Comparison of ENCODE assay signal across 16 cellular contexts in the genomic region with DNA sequence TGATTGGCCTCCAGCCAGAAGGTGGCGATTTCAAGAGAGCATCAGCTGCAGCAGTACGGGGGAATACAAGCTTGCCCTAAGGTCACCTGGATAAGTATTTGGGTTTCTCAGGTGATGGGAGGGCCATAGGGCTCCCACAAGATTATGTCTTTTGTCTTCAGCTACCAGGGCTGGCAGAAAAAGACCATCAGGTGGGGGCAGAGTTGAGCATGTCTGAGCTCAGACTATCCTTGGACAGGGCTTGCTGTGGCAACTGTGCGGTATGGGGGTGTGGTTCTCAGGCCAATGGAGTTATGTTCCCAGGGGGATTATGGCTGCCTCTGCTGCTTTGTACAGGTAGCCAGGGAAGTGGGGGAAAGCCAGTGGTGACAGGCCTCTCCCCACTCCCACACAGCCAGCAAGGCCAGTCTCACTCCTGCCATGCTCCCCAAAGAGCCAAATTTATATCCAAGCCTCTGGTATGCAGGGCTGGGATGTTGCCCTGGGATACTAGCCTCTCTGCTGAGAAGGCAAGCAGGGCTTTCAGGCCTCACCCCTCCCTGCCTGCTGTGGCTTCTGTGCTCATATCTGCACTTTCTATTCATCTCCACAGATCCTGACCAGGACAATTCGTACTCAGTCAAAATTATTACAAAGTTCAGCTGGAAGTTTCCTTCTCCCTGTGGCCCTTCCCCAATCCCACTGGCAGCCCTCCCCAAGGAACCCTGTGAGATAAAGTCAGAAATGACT. TPM values are rescaled to one million over a fixed set of nuclear protein-coding genes. Genes with fewer than 3 reads are reported as not detected.
A peak's percentile ranks its signal among the peaks of the same experiment; 100 is the strongest.
DNase-seq lines count a peak whose midpoint lies in the region; ATAC-seq and TF ChIP-seq lines count a peak whose summit lies in the region.
"Had no signal": no experiment of that assay in that cellular context is flagged by ENCODE, and none has a peak within 500 bp of the region (broad histone marks: within the 10 kb centered on the region; RNA-seq: fewer than 3 reads in every experiment).

No MANE protein-coding gene starts in this region.

- intact Hi-C loops in activated CD4-positive, alpha-beta T cell treated with anti-CD3 and anti-CD28 coated beads for 36 hours (cut with DNase I, micrococcal nuclease) = loop anchor here (2.0 to 5.0 kb wide), 4 partner anchors 27 to 414 kb away; partner anchors contain the start of genes CASQ1 (in 1 of the 2) and CD84 (in 1 of the 2)
- intact Hi-C loops in naive thymus-derived CD4-positive, alpha-beta T cell (cut with micrococcal nuclease) = loop anchor here (5.0 to 10.0 kb wide), 2 partner anchors 501 to 509 kb away; partner anchors contain the start of gene IGSF8 (in 1 of the 2)

- CTCF ChIA-PET in activated CD4-positive, alpha-beta T cell treated with anti-CD3 and anti-CD28 coated beads for 36 hours (lab: Charles Lee) = interaction anchor here (0.6 to 6.8 kb wide), 32 partner anchors 14 to 254 kb away, joined by 3 to 150 read pairs (median 5); partner anchors contain the start of genes CD84 and SLAMF1
- CTCF ChIA-PET in naive thymus-derived CD4-positive, alpha-beta T cell (lab: Charles Lee) = interaction anchor here (0.6 to 7.6 kb wide), 31 partner anchors 8 to 184 kb away, joined by 3 to 71 read pairs (median 4); partner anchors contain the start of gene SLAMF1

- H3K27me3 Mint-ChIP-seq in activated CD4-positive, alpha-beta T cell treated with anti-CD3 and anti-CD28 coated beads for 36 hours = no peaks in the 10 kb centered on the region
- H3K27me3 Mint-ChIP-seq in naive thymus-derived CD4-positive, alpha-beta T cell = no peaks in the 10 kb centered on the region

- H3K9me3 ChIP-seq in HUES6 (ENCODE audit: control insufficient read depth, insufficient read depth, low read depth, low read length) (peaks cover 20% of the 10 kb centered on the region; the same call in 1 of the 2 replicates), WERI-Rb-1 (ENCODE audit: severe bottlenecking) (peaks cover 3% of the 10 kb centered on the region)
- no peaks in the 10 kb centered on the region for H3K9me3 ChIP-seq in naive thymus-derived CD4-positive, alpha-beta T cell (ENCODE audit: control insufficient read depth in 2 of 3, low read length in 3 of 3)

- peaks cover 59% of the 10 kb centered on the region for H3K36me3 Mint-ChIP-seq in activated CD4-positive, alpha-beta T cell treated with anti-CD3 and anti-CD28 coated beads for 36 hours (ENCODE audit: low read depth)
- peaks cover 47 to 52% of the 10 kb centered on the region in 2 donors for H3K36me3 Mint-ChIP-seq in activated naive CD4-positive, alpha-beta T cell treated with anti-CD3 and anti-CD28 coated beads, Interleukin-2, amount 50 U/mL, for 72 hours
- peaks cover 18 to 65% (median 36%) of the 10 kb centered on the region in 5 donors for H3K36me3 Mint-ChIP-seq in naive thymus-derived CD4-positive, alpha-beta T cell

- H3K36me3 ChIP-seq in HUES6 (ENCODE audit: control insufficient read depth, insufficient read depth, low read length) = no peaks in the 10 kb centered on the region
- peaks cover 5 to 30% (median 13%) of the 10 kb centered on the region in 3 experiments for H3K36me3 ChIP-seq in naive thymus-derived CD4-positive, alpha-beta T cell (ENCODE audit: control insufficient read depth in 2 of 3, insufficient read depth in 3 of 3, low read length in 3 of 3)
- no peaks in the 10 kb centered on the region for H3K36me3 ChIP-seq in WERI-Rb-1
- H3K36me3 ChIP-seq: ascending aorta had no signal

- no peak overlapping the region for H3K9ac ChIP-seq in HUES6 (ENCODE audit: low read length)

- POLR2A ChIA-PET in activated CD4-positive, alpha-beta T cell treated with anti-CD3 and anti-CD28 coated beads for 36 hours (lab: Charles Lee) = interaction anchor here (0.6 to 0.8 kb wide), 2 partner anchors 34 to 66 kb away, joined by 3 read pairs; no protein-coding TSS in a partner anchor
- POLR2A ChIA-PET in naive thymus-derived CD4-positive, alpha-beta T cell (lab: Charles Lee) = interaction anchor here (0.7 to 2.5 kb wide), 9 partner anchors 13 to 314 kb away, joined by 3 to 17 read pairs (median 4); no protein-coding TSS in a partner anchor

- peaks cover 16% of the 10 kb centered on the region; the same call in 1 of the 2 replicates for H3K4me1 ChIP-seq in HUES6 (ENCODE audit: control insufficient read depth, insufficient read depth, low read length)
- peaks cover 6 to 15% of the 10 kb centered on the region in 2 donors for H3K4me1 ChIP-seq in naive thymus-derived CD4-positive, alpha-beta T cell (ENCODE audit: control insufficient read depth in 2 of 2, insufficient read depth in 2 of 2, low read length in 2 of 2)
- H3K4me1 ChIP-seq: ascending aorta had no signal

- no peak for ATAC-seq in activated CD4-positive, alpha-beta T cell treated with anti-CD3 and anti-CD28 coated beads for 36 hours
- peak in 1 of 2 donors; percentile 26 for ATAC-seq in activated naive CD4-positive, alpha-beta T cell treated with anti-CD3 and anti-CD28 coated beads, Interleukin-2, amount 50 U/mL, for 72 hours
- ATAC-seq in naive thymus-derived CD4-positive, alpha-beta T cell = no peak
- ATAC-seq in GM21717 (IDR thresholded peaks at IDR 0.05; ENCODE audit: unreplicated experiment) = no peak

- H3K27ac ChIP-seq in HUES6 (ENCODE audit: low read depth, low read length) = peak overlapping the region; percentile 68; the same call in 1 of the 2 replicates
- no peak overlapping the region for H3K27ac ChIP-seq in naive thymus-derived CD4-positive, alpha-beta T cell (ENCODE audit: low read depth, low read length)
- H3K27ac ChIP-seq in WERI-Rb-1 = no peak overlapping the region
- H3K27ac ChIP-seq: ascending aorta had no signal

- H3K9me3 Mint-ChIP-seq in activated CD4-positive, alpha-beta T cell treated with anti-CD3 and anti-CD28 coated beads for 36 hours (ENCODE audit: low read depth) = peaks cover 24% of the 10 kb centered on the region
- peaks cover 27 to 28% of the 10 kb centered on the region in 2 donors for H3K9me3 Mint-ChIP-seq in activated naive CD4-positive, alpha-beta T cell treated with anti-CD3 and anti-CD28 coated beads, Interleukin-2, amount 50 U/mL, for 72 hours
- peaks cover 6 to 41% (median 24%) of the 10 kb centered on the region in 11 donors for H3K9me3 Mint-ChIP-seq in naive thymus-derived CD4-positive, alpha-beta T cell

- H3K27ac Mint-ChIP-seq in activated CD4-positive, alpha-beta T cell treated with anti-CD3 and anti-CD28 coated beads for 36 hours = peak overlapping the region; percentile 85
- peak overlapping the region; percentile 79 to 95 for H3K27ac Mint-ChIP-seq in activated naive CD4-positive, alpha-beta T cell treated with anti-CD3 and anti-CD28 coated beads, Interleukin-2, amount 50 U/mL, for 72 hours
- peak overlapping the region in 5 of 9 donors; percentile 14 to 81 (median 81) for H3K27ac Mint-ChIP-seq in naive thymus-derived CD4-positive, alpha-beta T cell

- no peak for TF ChIP-seq CTCF in WERI-Rb-1 (IDR thresholded peaks at IDR 0.05; ENCODE audit: low read depth, low read length)

- H3K4me1 Mint-ChIP-seq in activated CD4-positive, alpha-beta T cell treated with anti-CD3 and anti-CD28 coated beads for 36 hours = peaks cover 50% of the 10 kb centered on the region
- H3K4me1 Mint-ChIP-seq in naive thymus-derived CD4-positive, alpha-beta T cell = peaks cover 22 to 54% (median 39%) of the 10 kb centered on the region in 7 donors

- H3K4me3 ChIP-seq in HUES6 (ENCODE audit: low read depth, low read length) (no peak overlapping the region), WERI-Rb-1 (ENCODE audit: low read depth, low read length) (no peak overlapping the region)
- H3K4me3 ChIP-seq in naive thymus-derived CD4-positive, alpha-beta T cell (ENCODE audit: low read length) = no peak overlapping the region
- H3K4me3 ChIP-seq: ascending aorta had no signal

- H3K27me3 ChIP-seq in HUES6 (ENCODE audit: control insufficient read depth, insufficient read depth, low read length) = no peaks in the 10 kb centered on the region
- H3K27me3 ChIP-seq in naive thymus-derived CD4-positive, alpha-beta T cell (ENCODE audit: control insufficient read depth in 2 of 2, insufficient read depth in 2 of 2, low read length in 2 of 2) = no peaks in the 10 kb centered on the region
- H3K27me3 ChIP-seq in WERI-Rb-1 (ENCODE audit: insufficient read depth, low read depth, severe bottlenecking) = peaks cover 71% of the 10 kb centered on the region
- H3K27me3 ChIP-seq: ascending aorta had no signal

- H3K4me3 Mint-ChIP-seq in activated CD4-positive, alpha-beta T cell treated with anti-CD3 and anti-CD28 coated beads for 36 hours = no peak overlapping the region
- H3K4me3 Mint-ChIP-seq in naive thymus-derived CD4-positive, alpha-beta T cell = peak overlapping the region in 2 of 10 donors; percentile 16 to 36

- peak; percentile 39 for DNase-seq in activated CD4-positive, alpha-beta T cell treated with anti-CD3 and anti-CD28 coated beads for 36 hours
- DNase-seq in activated CD4-positive, alpha-beta T cell treated with anti-CD3 and anti-CD28 coated beads for 48 hours = no peak
- DNase-seq in activated naive CD4-positive, alpha-beta T cell treated with anti-CD3 and anti-CD28 coated beads, Interleukin-2, amount 50 U/mL, for 72 hours (ENCODE audit: low spot score in 2 of 2) = no peak
- no peak for DNase-seq in naive thymus-derived CD4-positive, alpha-beta T cell
- DNase-seq in WERI-Rb-1 (no peak), GM19240 (ENCODE audit: insufficient read length, low spot score) (no peak)
- DNase-seq: GDM1, KG1, NCI-H187 had no signal

RNA-seq across cellular contexts. Expression of gene CD84, which starts 26.7 kb away (rescaled TPM):
- total RNA-seq in activated CD4-positive, alpha-beta T cell treated with anti-CD3 and anti-CD28 coated beads for 36 hours = 10 to 100 TPM; 14.8 to 17.8 TPM
- total RNA-seq in activated naive CD4-positive, alpha-beta T cell treated with anti-CD3 and anti-CD28 coated beads, Interleukin-2, amount 50 U/mL, for 72 hours = 10 to 100 TPM; 14.9 to 37.0 TPM
- total RNA-seq in naive thymus-derived CD4-positive, alpha-beta T cell = 10 to 100 TPM; 25.1 to 40.7 (median 32.3) TPM
- 10 to 100 TPM in 1 of 2 donors, 1 to 10 TPM in 1; 7.4 to 11.3 TPM for polyA plus RNA-seq in naive thymus-derived CD4-positive, alpha-beta T cell
- total RNA-seq: A172, dermis microvascular lymphatic vessel endothelial cell had no signal

RNA-seq across cellular contexts. Expression of gene SLAMF1, which starts 40.9 kb away (rescaled TPM):
- 100 to 1,000 TPM; 103 to 108 TPM for total RNA-seq in activated CD4-positive, alpha-beta T cell treated with anti-CD3 and anti-CD28 coated beads for 36 hours
- 10 to 100 TPM; 84.3 to 96.3 TPM for total RNA-seq in activated naive CD4-positive, alpha-beta T cell treated with anti-CD3 and anti-CD28 coated beads, Interleukin-2, amount 50 U/mL, for 72 hours
- total RNA-seq in naive thymus-derived CD4-positive, alpha-beta T cell = 10 to 100 TPM; 18.3 to 90.3 (median 31.9) TPM
- polyA plus RNA-seq in naive thymus-derived CD4-positive, alpha-beta T cell = 10 to 100 TPM; 14.6 to 17.4 TPM
- total RNA-seq: ascending aorta, skeletal muscle tissue, temporal lobe had no signal
